ENCODE assay signal across 13 cellular contexts in the genomic region with DNA sequence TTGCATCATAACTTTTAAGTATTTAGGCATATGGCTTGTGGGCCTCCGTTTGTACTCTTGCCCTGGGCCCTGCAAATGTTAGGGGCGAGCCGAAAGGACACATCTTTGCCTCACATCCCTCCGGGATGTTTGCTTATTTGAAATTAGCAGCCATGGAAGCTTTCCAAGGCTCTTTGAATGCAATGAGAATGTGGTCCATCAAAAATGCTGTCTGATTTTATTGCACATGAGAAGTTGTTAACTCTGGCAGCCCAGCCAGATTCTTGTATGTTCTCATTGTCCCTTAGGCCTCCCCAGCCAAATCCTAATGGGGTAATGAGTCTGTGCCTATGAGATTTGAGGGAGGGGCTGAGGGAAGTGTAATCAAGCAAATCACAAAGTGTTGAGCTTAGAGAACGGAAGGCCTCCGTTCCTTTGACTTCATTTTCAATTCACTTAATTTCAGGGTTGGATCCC.
DNase-seq lines count a peak whose midpoint lies in the region; ATAC-seq, FAIRE-seq and TF ChIP-seq lines count a peak whose summit lies in the region.
"Had no signal": no experiment of that assay in that cellular context is flagged by ENCODE, and none has a peak within 500 bp of the region (broad histone marks: within the 10 kb centered on the region; RNA-seq: fewer than 3 reads in every experiment).

No MANE protein-coding gene starts in this region.

- no peak overlapping the region for H4K8ac ChIP-seq in mesendoderm (ENCODE audit: low read depth, low read length)

- intact Hi-C loops in pancreas (cut with DNase I): no loop called here

- H3K79me2 ChIP-seq in mesendoderm (ENCODE audit: control insufficient read depth, insufficient read depth, low read length): no peaks in the 10 kb centered on the region

- H3K36me3 ChIP-seq in pancreas: no peaks in the 10 kb centered on the region
- no peaks in the 10 kb centered on the region for H3K36me3 ChIP-seq in mesendoderm (ENCODE audit: control insufficient read depth, insufficient read depth, low read length)

- no peak overlapping the region for H4K5ac ChIP-seq in mesendoderm (ENCODE audit: low read length)

- H3K27me3 ChIP-seq in pancreas: no peaks in the 10 kb centered on the region
- H3K27me3 ChIP-seq in mesendoderm (ENCODE audit: insufficient read depth, low read length, poor library complexity): no peaks in the 10 kb centered on the region

- no peaks in the 10 kb centered on the region for H3K9me3 ChIP-seq in pancreas

- no peak for FAIRE-seq in pancreas (lab: Jason Lieb, UNC)
- FAIRE-seq: K562 had no signal

- no peak overlapping the region for H2AK5ac ChIP-seq in mesendoderm (ENCODE audit: low read length)

- H2BK120ac ChIP-seq in mesendoderm (ENCODE audit: low read depth, low read length): no peak overlapping the region

- no peak overlapping the region for H3K4me3 ChIP-seq in pancreas
- H3K4me3 ChIP-seq in mesendoderm (ENCODE audit: low read length): no peak overlapping the region
- H3K4me3 ChIP-seq: K562 had no signal

- no peak overlapping the region for H3K23ac ChIP-seq in mesendoderm (ENCODE audit: low read length)

- 59 to 66% methylated on average over 6 of the region's 6 CpGs for WGBS in pancreas, 2 donors
- no CpG with 5 or more reads among the region's 6 CpGs for WGBS in mesendoderm (ENCODE audit: extremely low coverage, insufficient coverage, low lambda C conversion rate)

- peak in 3 of 4 donors; percentile 13 to 49 (median 16) for ATAC-seq in pancreas
- ATAC-seq in GM21723 (IDR thresholded peaks at IDR 0.05; ENCODE audit: unreplicated experiment): no peak
- ATAC-seq: K562 had no signal

- no peak overlapping the region for H3K9ac ChIP-seq in mesendoderm (ENCODE audit: low read length)

- no peaks in the 10 kb centered on the region for H3K79me1 ChIP-seq in mesendoderm (ENCODE audit: low read length)

- peak overlapping the region in 3 of 4 donors; percentile 53 to 66 (median 57) for H3K27ac ChIP-seq in pancreas
- no peak overlapping the region for H3K27ac ChIP-seq in mesendoderm (ENCODE audit: low read depth, low read length)

- H3K18ac ChIP-seq in mesendoderm (ENCODE audit: low read length): no peak overlapping the region

- H3K4me1 ChIP-seq in pancreas (peaks cover 10 to 27% (median 11%) of the 10 kb centered on the region in 3 donors), mesendoderm (ENCODE audit: control insufficient read depth, low read depth, low read length) (no peaks in the 10 kb centered on the region)

- H3K4me2 ChIP-seq in mesendoderm (ENCODE audit: low read length): no peak overlapping the region

- no peak for TF ChIP-seq CTCF in pancreas (IDR thresholded peaks at IDR 0.05)

- H3K56ac ChIP-seq in mesendoderm (ENCODE audit: low read length): no peak overlapping the region

- H3K4ac ChIP-seq in mesendoderm (ENCODE audit: low read depth, low read length): no peak overlapping the region

- H2BK15ac ChIP-seq in mesendoderm (replicated peaks; ENCODE audit: low read depth): no peak overlapping the region

- H2BK5ac ChIP-seq in mesendoderm (ENCODE audit: low read length): no peak overlapping the region

- DNase-seq in AG20443 (ENCODE audit: low spot score) (peak; percentile 53), NCI-H1105 (lab: John Stamatoyannopoulos, UW) (peak; percentile 81), fibroblast of gingiva (ENCODE audit: low read depth) (peak; percentile 98), pancreas (peak in 2 of 6 donors; percentile 6 to 20), middle frontal gyrus (ENCODE audit: extremely low spot score, low spot score) (no peak), mesendoderm (no peak), SK-N-DZ (ENCODE audit: low spot score) (no peak)
- DNase-seq: activated CD4-positive, alpha-beta T cell treated with anti-CD3 and anti-CD28 coated beads, Interleukin-2, amount 50 U/mL, for 4 hours; activated naive CD4-positive, alpha-beta T cell treated with anti-CD3 and anti-CD28 coated beads, Interleukin-2, amount 50 U/mL, for 16 hours; NCI-H774; retina had no signal

Comparison
In these comparisons a context has a peak if more than half of its experiments do, and no peak if none do; other contexts are left out.
1. DNase-seq: peak in AG20443 (single experiment), NCI-H1105 (single experiment) and fibroblast of gingiva (single experiment); none in middle frontal gyrus (single experiment), mesendoderm (single experiment) and SK-N-DZ (single experiment).